ENCODE assay signal across 8 cellular contexts in the genomic region with DNA sequence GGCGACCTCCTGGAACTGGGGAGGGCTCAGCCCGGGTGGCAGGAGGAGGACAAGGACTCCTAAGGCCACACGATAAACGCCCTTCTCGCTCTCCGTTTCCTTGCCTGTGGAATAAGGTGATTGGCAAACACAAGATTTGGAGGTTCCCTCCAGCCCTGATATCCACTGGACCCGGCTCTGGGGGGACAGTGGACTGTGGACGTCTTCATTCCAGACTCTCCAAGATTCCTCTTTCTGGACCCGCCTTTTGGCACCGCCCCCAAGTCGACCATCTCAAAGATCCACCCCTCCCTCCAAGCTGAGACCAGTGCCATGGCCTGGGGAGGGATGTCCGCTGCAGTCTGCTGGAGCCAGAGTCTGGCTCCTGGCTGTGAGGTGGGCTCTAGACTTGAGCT. TPM values are rescaled to one million over a fixed set of nuclear protein-coding genes. Genes with fewer than 3 reads are reported as not detected.
DNase-seq lines count a peak whose midpoint lies in the region; ATAC-seq and TF ChIP-seq lines count a peak whose summit lies in the region.

No MANE protein-coding gene starts in this region.

- no peaks in the 10 kb centered on the region for H4K20me1 ChIP-seq in HCT116 (ENCODE audit: insufficient read depth)

- H3K4me2 ChIP-seq in HCT116 (ENCODE audit: low read length), result peak overlapping the region; percentile 66

- peak; percentile 57 for DNase-seq in AG08396 (ENCODE audit: low spot score)
- no peak for DNase-seq in HCT116 (ENCODE audit: low read depth, low spot score)
- peak; percentile 9 for DNase-seq in amniotic epithelial cell (ENCODE audit: low read depth)
- no peak for DNase-seq in spleen

- H3K36me3 ChIP-seq in HCT116 (ENCODE audit: control insufficient read depth in 1 of 2, insufficient read depth in 2 of 2, low read length in 2 of 2), result peaks cover 0 to 2% of the 10 kb centered on the region in 2 experiments; a peak in 1 of 4 replicates
- H3K36me3 ChIP-seq in iPS-18a (ENCODE audit: control insufficient read depth, low read depth, low read length), result peaks cover 2% of the 10 kb centered on the region
- H3K36me3 ChIP-seq in spleen, result peaks cover 0 to 50% (median 21%) of the 10 kb centered on the region in 6 donors

- TF ChIP-seq POLR2A in HCT116 (IDR thresholded peaks at IDR 0.05; ENCODE audit: borderline replicate concordance, extremely low read depth, insufficient read depth, insufficient read length) (no peak), spleen (IDR thresholded peaks at IDR 0.05) (no peak)

- peaks cover 2 to 14% of the 10 kb centered on the region in 2 experiments; a peak in 3 of 4 replicates for H3K4me1 ChIP-seq in HCT116 (ENCODE audit: control insufficient read depth in 1 of 2, insufficient read depth in 2 of 2, low read length in 2 of 2)
- peaks cover 7% of the 10 kb centered on the region for H3K4me1 ChIP-seq in iPS-18a (ENCODE audit: control insufficient read depth, low read depth, low read length)
- H3K4me1 ChIP-seq in spleen, result peaks cover 4 to 38% (median 19%) of the 10 kb centered on the region in 6 donors

- intact Hi-C loops in HCT116 (cut with micrococcal nuclease), result no loop called here
- intact Hi-C loops in spleen (cut with DNase I; ENCODE audit: low total_unique reads), result no loop called here

- CTCF ChIA-PET in HCT116 (lab: Charles Lee), result no interaction called here

- RAD21 ChIA-PET in HCT116 (lab: Charles Lee; ENCODE audit: low non-redundant PET in 1 of 2, low total read pairs in 2 of 2, uncharacterized antibody in 2 of 2, unreplicated experiment in 2 of 2), result no interaction called here

- H2AFZ ChIP-seq in HCT116 (ENCODE audit: low read depth, low read length, poor library complexity, severe bottlenecking), result no peak overlapping the region

- no peaks in the 10 kb centered on the region for H3K27me3 ChIP-seq in HCT116 (ENCODE audit: insufficient read depth, low read length)
- H3K27me3 ChIP-seq in iPS-18a (ENCODE audit: control insufficient read depth, insufficient read depth, low read length), result peaks cover 8% of the 10 kb centered on the region
- no peaks in the 10 kb centered on the region for H3K27me3 ChIP-seq in spleen (replicated peaks in 1 of 7)

- H3K9ac ChIP-seq in HCT116 (ENCODE audit: low read length), result peak overlapping the region; percentile 35; the same call in 1 of the 2 replicates
- peak overlapping the region; percentile 57 for H3K9ac ChIP-seq in iPS-18a (ENCODE audit: low read length)

- peak overlapping the region; percentile 35 to 50 for H3K4me3 ChIP-seq in HCT116 (replicated peaks in 1 of 2; ENCODE audit: low read depth in 1 of 2, low read length in 2 of 2)
- H3K4me3 ChIP-seq in iPS-18a (ENCODE audit: low read length), result peak overlapping the region; percentile 79
- peak overlapping the region; percentile 53 to 77 (median 67) for H3K4me3 ChIP-seq in spleen

- TF ChIP-seq CTCF in HCT116 (IDR thresholded peaks at IDR 0.05 in 2 of 3, conservative IDR thresholded peaks at IDR 0.05 in 1 of 3; ENCODE audit: borderline replicate concordance in 1 of 3, insufficient read depth in 1 of 3, low read depth in 2 of 3, low read length in 2 of 3) (no peak), spleen (IDR thresholded peaks at IDR 0.05 in 8 of 11, conservative IDR thresholded peaks at IDR 0.05 in 3 of 11) (no peak)

- no peaks in the 10 kb centered on the region for H3K9me2 ChIP-seq in HCT116 (ENCODE audit: insufficient read depth)

- no TSS peak for BruUV-seq in HCT116 (replicated peaks; lab: Mats Ljungman, UMichigan)

- H3K79me2 ChIP-seq in HCT116 (ENCODE audit: insufficient read depth, low read length), result no peaks in the 10 kb centered on the region

- POLR2A ChIA-PET in HCT116 (lab: Charles Lee), result no interaction called here

- no peak for TF ChIP-seq RAD21 in HCT116 (IDR thresholded peaks at IDR 0.05; ENCODE audit: low read depth)

- no peak overlapping the region for H3K27ac ChIP-seq in HCT116 (ENCODE audit: low read depth, low read length)
- no peak overlapping the region for H3K27ac ChIP-seq in iPS-18a (ENCODE audit: low read length)
- H3K27ac ChIP-seq in spleen, result peak overlapping the region in 5 of 8 donors; percentile 45 to 67 (median 57)

- WGBS in spleen, 5 donors, result 7 to 15% (median 13%) methylated on average over 11 to 12 of the region's 12 CpGs

- H3K9me3 ChIP-seq in HCT116 (ENCODE audit: control insufficient read depth in 1 of 2, insufficient read depth in 1 of 2, low read depth in 1 of 2, low read length in 2 of 2) (no peaks in the 10 kb centered on the region), iPS-18a (ENCODE audit: control insufficient read depth, low read depth, low read length) (no peaks in the 10 kb centered on the region), spleen (no peaks in the 10 kb centered on the region)

- peak; percentile 24; the same call in 1 of the 2 replicates for ATAC-seq in HCT116
- no peak for ATAC-seq in HG02759 (IDR thresholded peaks at IDR 0.05; ENCODE audit: unreplicated experiment)
- no peak for ATAC-seq in GM21381 (IDR thresholded peaks at IDR 0.05; ENCODE audit: unreplicated experiment)
- no peak for ATAC-seq in HG02885 (IDR thresholded peaks at IDR 0.05; ENCODE audit: poor library complexity, unreplicated experiment)

TF ChIP-seq in HCT116, 20 proteins besides CTCF, POLR2A, EP300 and RAD21:
- TF ChIP-seq, protein P1, sequence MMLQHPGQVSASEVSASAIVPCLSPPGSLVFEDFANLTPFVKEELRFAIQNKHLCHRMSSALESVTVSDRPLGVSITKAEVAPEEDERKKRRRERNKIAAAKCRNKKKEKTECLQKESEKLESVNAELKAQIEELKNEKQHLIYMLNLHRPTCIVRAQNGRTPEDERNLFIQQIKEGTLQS (IDR thresholded peaks at IDR 0.05), result no peak
- TF ChIP-seq ZFX (IDR thresholded peaks at IDR 0.05), result no peak
- TF ChIP-seq, protein P2, sequence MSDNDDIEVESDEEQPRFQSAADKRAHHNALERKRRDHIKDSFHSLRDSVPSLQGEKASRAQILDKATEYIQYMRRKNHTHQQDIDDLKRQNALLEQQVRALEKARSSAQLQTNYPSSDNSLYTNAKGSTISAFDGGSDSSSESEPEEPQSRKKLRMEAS (IDR thresholded peaks at IDR 0.05), result no peak
- TF ChIP-seq SP1 (IDR thresholded peaks at IDR 0.05; ENCODE audit: low read depth), result no peak
- no peak for TF ChIP-seq ELF1 (IDR thresholded peaks at IDR 0.05; ENCODE audit: borderline replicate concordance, low read depth)

RNA-seq across cellular contexts. Expression of a gene that starts 23.6 kb away (rescaled TPM):
- total RNA-seq in HCT116 (2021; ENCODE audit: unreplicated experiment), result 12.5 TPM
- 7.3 and 9.2 TPM in 2 replicates for polyA plus RNA-seq in HCT116 (2012)
- 10 to 100 TPM; 13.8 to 24.8 (median 21.8) TPM for total RNA-seq in spleen
- polyA plus RNA-seq in spleen, result 10 to 100 TPM in 2 of 3 donors, 1 to 10 TPM in 1; 7.7 to 15.7 (median 12.2) TPM

RNA-seq across cellular contexts. Expression of a gene that starts 46.1 kb away (rescaled TPM):
- 13.7 TPM for total RNA-seq in HCT116 (2021; ENCODE audit: unreplicated experiment)
- polyA plus RNA-seq in HCT116 (2012), result 7.2 and 8.6 TPM in 2 replicates
- 10 to 100 TPM in 6 of 7 donors, 1 to 10 TPM in 1; 9.1 to 15.0 (median 13.2) TPM for total RNA-seq in spleen
- polyA plus RNA-seq in spleen, result 10 to 100 TPM in 2 of 3 donors, 1 to 10 TPM in 1; 6.7 to 13.4 (median 12.5) TPM

Comparison
In these comparisons a context has a peak if more than half of its experiments do, and no peak if none do; other contexts are left out.
1. DNase-seq: peak in AG08396 (single experiment) and amniotic epithelial cell (single experiment); none in HCT116 (single experiment) and spleen (single experiment).
2. H3K27ac ChIP-seq: peak in spleen (5 of 8); none in HCT116 (single experiment) and iPS-18a (single experiment).
3. Peak in every context shown above with its lines, with median percentiles within 50 percentile points of each other: H3K4me3 ChIP-seq.